8 cellular contexts compared by ENCODE assay signal in genomic region chr10:71888623-71889387, GRCh38. TPM values are rescaled to one million over a fixed set of nuclear protein-coding genes. Genes with fewer than 3 reads are reported as not detected.
DNase-seq lines count a peak whose midpoint lies in the region; ATAC-seq and TF ChIP-seq lines count a peak whose summit lies in the region.

No MANE protein-coding gene starts in this region.

- peak overlapping the region; percentile 66 for H3K4me3 Mint-ChIP-seq in activated CD8-positive, alpha-beta memory T cell treated with anti-CD3 and anti-CD28 coated beads, Interleukin-2, amount 10 ng/mL, durations not matched to agents 7 days and 5 days

- H3K27me3 ChIP-seq in BE2C: no peaks in the 10 kb centered on the region

- TF ChIP-seq CTCF in BE2C (IDR thresholded peaks at IDR 0.05; ENCODE audit: low read depth, low read length) (no peak), epithelial cell of esophagus (IDR thresholded peaks at IDR 0.05; ENCODE audit: insufficient read depth, low read depth, low read length, missing control alignments) (no peak)

- H3K36me3 Mint-ChIP-seq in activated CD8-positive, alpha-beta memory T cell treated with anti-CD3 and anti-CD28 coated beads, Interleukin-2, amount 10 ng/mL, durations not matched to agents 7 days and 5 days: no peaks in the 10 kb centered on the region

- H3K27ac Mint-ChIP-seq in activated CD8-positive, alpha-beta memory T cell treated with anti-CD3 and anti-CD28 coated beads, Interleukin-2, amount 10 ng/mL, durations not matched to agents 7 days and 5 days: no peak overlapping the region

- ATAC-seq in GM18870 (IDR thresholded peaks at IDR 0.05; ENCODE audit: unreplicated experiment) (peak; percentile 82), HG03095 (IDR thresholded peaks at IDR 0.05; ENCODE audit: unreplicated experiment) (peak; percentile 87)
- peak; percentile 94 for ATAC-seq in activated CD8-positive, alpha-beta memory T cell treated with anti-CD3 and anti-CD28 coated beads, Interleukin-2, amount 10 ng/mL, durations not matched to agents 7 days and 5 days

- peak; percentile 85 for DNase-seq in BE2C
- peak; percentile 33 for DNase-seq in NCI-H510A (lab: John Stamatoyannopoulos, UW)
- DNase-seq in activated CD8-positive, alpha-beta memory T cell treated with anti-CD3 and anti-CD28 coated beads, Interleukin-2, amount 10 ng/mL, durations not matched to agents 7 days and 5 days: peak; percentile 68
- DNase-seq in epithelial cell of esophagus (ENCODE audit: low read depth): peak; percentile 84
- peak; percentile 89 for DNase-seq in midbrain (lab: John Stamatoyannopoulos, UW)
- DNase-seq in stimulated activated CD8-positive, alpha-beta memory T cell treated with anti-CD3 and anti-CD28 coated beads, Interleukin-4, amount 100 ng/mL, for 48 hours: peak; percentile 72

- no peaks in the 10 kb centered on the region for H3K9me3 Mint-ChIP-seq in activated CD8-positive, alpha-beta memory T cell treated with anti-CD3 and anti-CD28 coated beads, Interleukin-2, amount 10 ng/mL, durations not matched to agents 7 days and 5 days (ENCODE audit: low read depth)

- H3K9me3 ChIP-seq in BE2C: no peaks in the 10 kb centered on the region

- no peaks in the 10 kb centered on the region for H3K36me3 ChIP-seq in BE2C

- peaks cover 34% of the 10 kb centered on the region for H3K27me3 Mint-ChIP-seq in activated CD8-positive, alpha-beta memory T cell treated with anti-CD3 and anti-CD28 coated beads, Interleukin-2, amount 10 ng/mL, durations not matched to agents 7 days and 5 days

- H3K4me3 ChIP-seq in BE2C (ENCODE audit: low read depth, low read length) (peak overlapping the region; percentile 92), epithelial cell of esophagus (ENCODE audit: low read length) (peak overlapping the region; percentile 66)

- CTCF ChIA-PET in activated CD8-positive, alpha-beta memory T cell treated with anti-CD3 and anti-CD28 coated beads, Interleukin-2, amount 10 ng/mL, durations not matched to agents 7 days and 5 days (lab: Charles Lee): no interaction called here

- peaks cover 4% of the 10 kb centered on the region; the same call in 1 of the 2 replicates for H3K4me1 ChIP-seq in BE2C

- peaks cover 11% of the 10 kb centered on the region for H3K4me1 Mint-ChIP-seq in activated CD8-positive, alpha-beta memory T cell treated with anti-CD3 and anti-CD28 coated beads, Interleukin-2, amount 10 ng/mL, durations not matched to agents 7 days and 5 days

RNA-seq across cellular contexts. Expression of gene PSAP, which starts 37.8 kb away (rescaled TPM):
- 1,064 TPM for polyA plus RNA-seq in BE2C (2012; ENCODE audit: insufficient read depth, insufficient read length, low read depth)
- 100 to 1,000 TPM; 111 to 118 TPM for total RNA-seq in activated CD8-positive, alpha-beta memory T cell treated with anti-CD3 and anti-CD28 coated beads, Interleukin-2, amount 10 ng/mL, durations not matched to agents 7 days and 5 days

Comparison
In these comparisons a context has a peak if more than half of its experiments do, and no peak if none do; other contexts are left out.
1. Peak in every context shown above with its lines: DNase-seq, ATAC-seq and H3K4me3 ChIP-seq.
2. DNase-seq: peak in every context shown above with its lines; median percentile 89 in midbrain; 85 in BE2C; 84 in epithelial cell of esophagus; 72 in stimulated activated CD8-positive, alpha-beta memory T cell treated with anti-CD3 and anti-CD28 coated beads, Interleukin-4, amount 100 ng/mL, for 48 hours; 68 in activated CD8-positive, alpha-beta memory T cell treated with anti-CD3 and anti-CD28 coated beads, Interleukin-2, amount 10 ng/mL, durations not matched to agents 7 days and 5 days; 33 in NCI-H510A.